16 cellular contexts compared by ENCODE assay signal in the genomic region with DNA sequence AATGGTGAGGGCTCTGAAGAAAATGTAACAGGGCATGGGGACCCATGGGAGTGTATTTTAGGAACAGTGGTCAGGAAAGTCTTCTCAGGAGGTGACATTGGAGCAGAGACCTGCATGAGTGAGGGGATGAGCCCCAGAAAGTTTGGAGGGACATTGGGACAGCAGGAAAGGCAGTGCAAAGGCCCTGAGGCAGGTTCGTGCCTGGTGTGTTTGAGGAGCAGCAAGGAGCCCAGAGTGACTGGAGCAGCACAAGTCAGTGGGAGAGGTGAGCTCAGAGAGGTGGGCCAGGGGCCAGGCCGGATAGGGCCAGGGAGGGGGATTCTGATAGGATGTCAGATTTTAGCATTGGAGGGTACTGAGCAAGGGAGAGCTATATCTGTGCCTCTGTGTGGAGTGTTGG.
DNase-seq lines count a peak whose midpoint lies in the region; ATAC-seq and TF ChIP-seq lines count a peak whose summit lies in the region.
"Had no signal": no experiment of that assay in that cellular context is flagged by ENCODE, and none has a peak within 500 bp of the region (broad histone marks: within the 10 kb centered on the region; RNA-seq: fewer than 3 reads in every experiment).

No MANE protein-coding gene starts in this region.

- H3K36me3 ChIP-seq in BLaER1 (no peaks in the 10 kb centered on the region), RWPE2 (ENCODE audit: low read depth) (peaks cover 14% of the 10 kb centered on the region; the same call in 1 of the 2 replicates), gastroesophageal sphincter (peaks cover 0 to 19% of the 10 kb centered on the region in 2 donors)

- no peak for TF ChIP-seq EP300 in gastroesophageal sphincter (IDR thresholded peaks at IDR 0.05)

- peak overlapping the region; percentile 61 for H3K4me2 ChIP-seq in BLaER1

- H4K20me1 ChIP-seq in BLaER1: no peaks in the 10 kb centered on the region

- peaks cover 32% of the 10 kb centered on the region for H3K4me1 Mint-ChIP-seq in progenitor cell of endocrine pancreas (ENCODE audit: low read depth)

- TF ChIP-seq CTCF in RWPE2 (IDR thresholded peaks at IDR 0.05; ENCODE audit: poor library complexity, severe bottlenecking) (no peak), gastroesophageal sphincter (IDR thresholded peaks at IDR 0.05) (no peak), progenitor cell of endocrine pancreas (IDR thresholded peaks at IDR 0.05; ENCODE audit: unreplicated experiment) (no peak)

- H3K27me3 Mint-ChIP-seq in progenitor cell of endocrine pancreas: no peaks in the 10 kb centered on the region
- H3K27me3 Mint-ChIP-seq: T-cell had no signal

- no peak overlapping the region for H3K4me3 ChIP-seq in BLaER1
- no peak overlapping the region for H3K4me3 ChIP-seq in RWPE2 (ENCODE audit: severe bottlenecking)
- H3K4me3 ChIP-seq in gastroesophageal sphincter: no peak overlapping the region

- no peak overlapping the region for H3K27ac ChIP-seq in BLaER1
- H3K27ac ChIP-seq in RWPE2 (ENCODE audit: poor library complexity, severe bottlenecking): peak overlapping the region; percentile 41
- peak overlapping the region in 3 of 4 donors; percentile 59 to 75 (median 66) for H3K27ac ChIP-seq in gastroesophageal sphincter
- H3K27ac ChIP-seq: HL-60 had no signal

- no peak for ATAC-seq in RWPE2 (ENCODE audit: low read depth)
- ATAC-seq in gastroesophageal sphincter: no peak
- ATAC-seq in HG03159 (IDR thresholded peaks at IDR 0.05; ENCODE audit: unreplicated experiment): no peak
- ATAC-seq in GM19455 (IDR thresholded peaks at IDR 0.05; ENCODE audit: unreplicated experiment): no peak
- no peak for ATAC-seq in GM19463 (IDR thresholded peaks at IDR 0.05; ENCODE audit: unreplicated experiment)
- ATAC-seq: T-cell had no signal

- peaks cover 29% of the 10 kb centered on the region for H3K4me1 ChIP-seq in BLaER1
- peaks cover 19% of the 10 kb centered on the region for H3K4me1 ChIP-seq in RWPE2 (ENCODE audit: insufficient read depth, poor library complexity, severe bottlenecking)
- H3K4me1 ChIP-seq in gastroesophageal sphincter: peaks cover 3 to 48% (median 5%) of the 10 kb centered on the region in 3 donors

- peak overlapping the region; percentile 14 for H3K4me3 Mint-ChIP-seq in progenitor cell of endocrine pancreas (ENCODE audit: low read depth)
- H3K4me3 Mint-ChIP-seq: T-cell had no signal

- H3K9me3 Mint-ChIP-seq in progenitor cell of endocrine pancreas (ENCODE audit: low read depth): no peaks in the 10 kb centered on the region
- H3K9me3 Mint-ChIP-seq: T-cell had no signal

- no peak for TF ChIP-seq POLR2A in gastroesophageal sphincter (IDR thresholded peaks at IDR 0.05)

- H3K36me3 Mint-ChIP-seq in progenitor cell of endocrine pancreas (ENCODE audit: insufficient read depth): peaks cover 25% of the 10 kb centered on the region

- H3K27me3 ChIP-seq in BLaER1: no peaks in the 10 kb centered on the region
- no peaks in the 10 kb centered on the region for H3K27me3 ChIP-seq in RWPE2 (ENCODE audit: insufficient read depth, poor library complexity, severe bottlenecking)
- no peaks in the 10 kb centered on the region for H3K27me3 ChIP-seq in gastroesophageal sphincter

- DNase-seq in RWPE2 (ENCODE audit: low spot score) (no peak), progenitor cell of endocrine pancreas (ENCODE audit: low spot score, unreplicated experiment) (no peak), T1000 (lab: John Stamatoyannopoulos, UW) (no peak)
- DNase-seq: activated CD4-positive, alpha-beta T cell treated with anti-CD3 and anti-CD28 coated beads for 48 hours; activated T-cell treated with anti-CD3 and anti-CD28 coated beads, Interleukin-2, amount 50 U/mL, for 48 hours; amniotic stem cell; DMS79 treated with DMSO at 0.1 percent for 48 hours; NCI-H2081 treated with DMSO at 0.1 percent for 48 hours; occipital lobe; T-cell had no signal

- peak overlapping the region; percentile 8; the same call in 1 of the 2 replicates for H3K9ac ChIP-seq in BLaER1

- 85 to 86% methylated on average over 2 of the region's 2 CpGs for WGBS in gastroesophageal sphincter (ENCODE audit: low coverage in 1 of 2), 2 donors

- H3K9me3 ChIP-seq in BLaER1: no peaks in the 10 kb centered on the region
- no peaks in the 10 kb centered on the region for H3K9me3 ChIP-seq in RWPE2 (ENCODE audit: severe bottlenecking)
- no peaks in the 10 kb centered on the region for H3K9me3 ChIP-seq in gastroesophageal sphincter

- peak overlapping the region; percentile 99 for H3K27ac Mint-ChIP-seq in progenitor cell of endocrine pancreas
- H3K27ac Mint-ChIP-seq: T-cell had no signal
